32 cellular contexts compared by ENCODE assay signal in genomic region chr13:72346716-72347115, GRCh38.
"Had no signal": no experiment of that assay in that cellular context is flagged by ENCODE, and none has a peak within 500 bp of the region (broad histone marks: within the 10 kb centered on the region; RNA-seq: fewer than 3 reads in every experiment).

No MANE protein-coding gene starts in this region.

- H3K9ac ChIP-seq: KMS-11 had no signal

- H3K4me3 ChIP-seq: PC-9, SJCRH30, SK-N-MC had no signal

- H2AFZ ChIP-seq: PC-9 had no signal

- H3K27me3 ChIP-seq: SJCRH30 had no signal

- H3K36me3 ChIP-seq: SJCRH30 had no signal

- FAIRE-seq: RCC 7860 had no signal

- H3K4me2 ChIP-seq: KMS-11, PC-9 had no signal

- H3K4me1 ChIP-seq: SJCRH30 had no signal

- DNase-seq: Karpas-422, MM.1S, MV-4-11, NCI-H1092, NCI-H1105, NCI-H1417 treated with DMSO at 0.1 percent for 48 hours, NCI-H1436 treated with DMSO at 0.1 percent for 48 hours, NCI-H1694 treated with DMSO at 0.1 percent for 48 hours, NCI-H187 treated with DMSO at 0.1 percent for 48 hours, NCI-H2029, NCI-H2081, NCI-H2171 treated with DMSO at 0.1 percent for 48 hours, NCI-H2227 treated with DMSO at 0.1 percent for 48 hours, NCI-H345, NCI-H446, NCI-H510A treated with DMSO at 0.1 percent for 48 hours, NCI-H526, NCI-H69, NCI-H748 treated with DMSO at 0.1 percent for 48 hours, NCI-H82, PC-9, SHP77, SIG-M5, SJCRH30, SW 1271, T-helper 1 cell had no signal

- H3K9me3 ChIP-seq: SJCRH30 had no signal

- ATAC-seq: Panc1, Right ventricle myocardium inferior had no signal

- H3K27ac ChIP-seq: KMS-11, PC-9, RWPE1, SJCRH30, SK-N-MC had no signal
